ENCODE assay signal across 8 cellular contexts in genomic region chr7:131105294-131105802, GRCh38.
DNase-seq lines count a peak whose midpoint lies in the region; ATAC-seq and TF ChIP-seq lines count a peak whose summit lies in the region.

No MANE protein-coding gene starts in this region.

- intact Hi-C loops in MCF 10A (cut with micrococcal nuclease): loop anchor here (10.0 kb wide), 1 partner anchor 61 kb away; no protein-coding TSS in a partner anchor
- intact Hi-C loops in right lobe of liver (cut with DNase I): no loop called here

- peak overlapping the region; percentile 32 for H3K4me3 ChIP-seq in Jurkat, Clone E6-1 (ENCODE audit: low read length)
- H3K4me3 ChIP-seq in right lobe of liver (peak overlapping the region; percentile 38 to 95 (median 57)), thoracic aorta (peak overlapping the region; percentile 75)

- peaks cover 56% of the 10 kb centered on the region for H3K36me3 Mint-ChIP-seq in MCF 10A (ENCODE audit: insufficient read depth, unreplicated experiment)

- ATAC-seq in right lobe of liver: peak in 3 of 4 donors; percentile 0
- ATAC-seq in thoracic aorta (ENCODE audit: insufficient number of reproducible peaks, low FRiP score, low read depth): no peak
- ATAC-seq in GM18520 (IDR thresholded peaks at IDR 0.05; ENCODE audit: unreplicated experiment): no peak
- no peak for ATAC-seq in HG03280 (IDR thresholded peaks at IDR 0.05; ENCODE audit: unreplicated experiment)

- CTCF ChIA-PET in MCF 10A (lab: Yijun Ruan, JAX): interaction anchor here (1.6 kb wide), 1 partner anchor 318 kb away, joined by 6 read pairs; no protein-coding TSS in a partner anchor

- peak overlapping the region; percentile 75 for H3K4me3 Mint-ChIP-seq in MCF 10A (ENCODE audit: unreplicated experiment)

- H3K36me3 ChIP-seq in right lobe of liver: no peaks in the 10 kb centered on the region
- H3K36me3 ChIP-seq in thoracic aorta: no peaks in the 10 kb centered on the region

- no TSS peak for BruUV-seq in MCF 10A (replicated peaks; lab: Mats Ljungman, UMichigan)

- H3K4me1 Mint-ChIP-seq in MCF 10A (ENCODE audit: insufficient read depth, unreplicated experiment): peaks cover 35% of the 10 kb centered on the region

- H3K27ac ChIP-seq in right lobe of liver (peak overlapping the region; percentile 74 to 88 (median 83)), thoracic aorta (peak overlapping the region; percentile 50 to 61)

- H3K4me1 ChIP-seq in right lobe of liver (peaks cover 0 to 30% (median 3%) of the 10 kb centered on the region in 4 donors), thoracic aorta (ENCODE audit: control insufficient read depth in 1 of 2, low read depth in 2 of 2) (peaks cover 35 to 56% of the 10 kb centered on the region in 2 donors)

- POLR2A ChIA-PET in MCF 10A (lab: Yijun Ruan, JAX): interaction anchor here (0.7 to 7.6 kb wide), 18 partner anchors 18 to 900 kb away, joined by 3 to 139 read pairs (median 4); partner anchors contain the start of gene MKLN1

- H3K27me3 Mint-ChIP-seq in MCF 10A (ENCODE audit: insufficient read depth, unreplicated experiment): no peaks in the 10 kb centered on the region

- H3K9me3 ChIP-seq in right lobe of liver (no peaks in the 10 kb centered on the region), thoracic aorta (no peaks in the 10 kb centered on the region)

- 7% methylated on average over 7 of the region's 26 CpGs for WGBS in right lobe of liver (ENCODE audit: insufficient coverage, low coverage, low lambda C conversion rate, missing lambda C conversion rate)

- no peaks in the 10 kb centered on the region for H3K9me3 Mint-ChIP-seq in MCF 10A (ENCODE audit: unreplicated experiment)

- DNase-seq in GM04504 (ENCODE audit: low read depth): peak; percentile 9
- DNase-seq in Jurkat, Clone E6-1 (ENCODE audit: low read depth, low spot score): no peak
- DNase-seq in MCF 10A (ENCODE audit: unreplicated experiment): peak; percentile 28
- no peak for DNase-seq in right lobe of liver
- DNase-seq in thoracic aorta (ENCODE audit: low spot score): no peak
- no peak for DNase-seq in NCI-H1436 (lab: John Stamatoyannopoulos, UW)

- no peak for TF ChIP-seq POLR2A in right lobe of liver (IDR thresholded peaks at IDR 0.05)

- TF ChIP-seq CTCF in MCF 10A (IDR thresholded peaks at IDR 0.05; ENCODE audit: unreplicated experiment) (no peak), right lobe of liver (IDR thresholded peaks at IDR 0.05) (no peak), thoracic aorta (IDR thresholded peaks at IDR 0.05) (no peak)

- H3K27me3 ChIP-seq in right lobe of liver (no peaks in the 10 kb centered on the region), thoracic aorta (replicated peaks; ENCODE audit: insufficient read depth) (no peaks in the 10 kb centered on the region)

- peak overlapping the region; percentile 28 for H3K27ac Mint-ChIP-seq in MCF 10A (ENCODE audit: low read depth, unreplicated experiment)

Comparison
In these comparisons a context has a peak if more than half of its experiments do, and no peak if none do; other contexts are left out.
1. DNase-seq: peak in GM04504 (single experiment) and MCF 10A (single experiment); none in Jurkat, Clone E6-1 (single experiment), right lobe of liver (0 of 3), thoracic aorta (single experiment) and NCI-H1436 (single experiment).
2. ATAC-seq: peak in right lobe of liver (3 of 4); none in thoracic aorta (single experiment), GM18520 (single experiment) and HG03280 (single experiment).
3. Peak in every context shown above with its lines, with median percentiles within 50 percentile points of each other: H3K4me3 ChIP-seq.